ENCODE assay signal across 8 cellular contexts in the genomic region with DNA sequence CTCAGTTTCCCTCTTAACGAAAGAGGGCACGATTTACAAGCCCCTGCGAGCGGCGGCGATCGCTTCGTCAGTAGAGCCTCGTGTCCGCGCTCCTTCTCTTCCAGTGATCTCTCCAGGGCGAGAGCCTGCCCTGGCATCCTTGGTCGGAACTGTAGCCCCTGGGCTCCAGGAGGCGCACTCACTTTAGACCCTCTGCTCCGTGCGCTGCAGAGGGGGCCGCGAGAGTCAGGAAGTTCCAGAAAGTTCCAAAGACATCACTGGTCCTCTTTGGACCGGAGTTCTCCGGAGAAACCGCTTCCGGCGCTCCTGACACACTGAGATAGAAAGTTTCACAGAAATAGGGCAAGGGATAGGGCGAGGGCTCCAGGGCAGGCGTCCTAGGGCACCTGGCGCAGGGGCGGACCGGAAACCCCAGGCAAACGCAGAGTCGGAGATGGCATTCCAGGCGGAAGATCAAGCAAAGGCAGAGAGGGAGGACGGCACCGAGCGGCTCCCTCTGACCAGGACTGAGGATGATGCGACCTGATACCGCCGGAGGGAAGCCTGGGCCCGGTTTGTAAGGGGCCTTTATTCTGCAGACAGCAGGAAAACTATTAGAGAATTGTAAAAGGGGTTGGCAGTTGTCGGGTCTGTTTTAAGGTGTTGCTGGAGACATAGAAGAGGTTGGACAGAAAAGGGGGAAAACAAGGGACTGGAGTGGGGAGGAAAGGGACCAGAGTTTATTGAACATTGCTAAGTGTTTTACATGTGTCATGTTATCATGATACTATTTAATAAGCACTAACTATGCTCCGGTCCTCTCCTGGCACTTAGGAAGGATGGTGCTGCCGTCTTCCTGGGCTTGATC. TPM values are rescaled to one million over a fixed set of nuclear protein-coding genes. Genes with fewer than 3 reads are reported as not detected.
DNase-seq lines count a peak whose midpoint lies in the region; ATAC-seq and TF ChIP-seq lines count a peak whose summit lies in the region.

No MANE protein-coding gene starts in this region.

- no peaks in the 10 kb centered on the region for H3K36me3 Mint-ChIP-seq in activated naive CD8-positive, alpha-beta T cell

- no peak overlapping the region for H3K27ac Mint-ChIP-seq in activated naive CD8-positive, alpha-beta T cell

- H2AFZ ChIP-seq in hepatocyte = peak overlapping the region; percentile 81

- peaks cover 82% of the 10 kb centered on the region for H3K27me3 ChIP-seq in hepatocyte

- DNase-seq in GM12864 (ENCODE audit: low read depth) (no peak), hepatocyte (ENCODE audit: low spot score) (no peak), sciatic nerve (ENCODE audit: low spot score) (no peak), SK-N-DZ (ENCODE audit: low spot score) (no peak), middle frontal gyrus (ENCODE audit: extremely low spot score, low spot score) (no peak)

- no peaks in the 10 kb centered on the region for H4K20me1 ChIP-seq in hepatocyte (ENCODE audit: insufficient read depth, poor library complexity, severe bottlenecking)

- H3K4me2 ChIP-seq in hepatocyte = peak overlapping the region; percentile 94

- H3K4me3 ChIP-seq in GM12864 (ENCODE audit: low read depth, low read length) (peak overlapping the region; percentile 55), hepatocyte (no peak overlapping the region)

- ATAC-seq in sciatic nerve = peak; percentile 8
- ATAC-seq in GM19452 (IDR thresholded peaks at IDR 0.05; ENCODE audit: unreplicated experiment) = no peak
- ATAC-seq in GM21423 (IDR thresholded peaks at IDR 0.05; ENCODE audit: unreplicated experiment) = no peak

- peaks cover 5% of the 10 kb centered on the region for H3K4me1 ChIP-seq in hepatocyte (ENCODE audit: insufficient read depth)

- H3K79me2 ChIP-seq in hepatocyte = no peaks in the 10 kb centered on the region

- no peaks in the 10 kb centered on the region for H3K9me2 ChIP-seq in hepatocyte (replicated peaks; ENCODE audit: insufficient read depth)

- peak overlapping the region; percentile 63 for H3K4me3 Mint-ChIP-seq in activated naive CD8-positive, alpha-beta T cell

- WGBS in hepatocyte (ENCODE audit: low lambda C conversion rate, missing lambda C conversion rate) = 15% methylated on average over 40 of the region's 41 CpGs

- no peak overlapping the region for H3K27ac ChIP-seq in hepatocyte

- intact Hi-C loops in sciatic nerve (cut with DNase I) = no loop called here

- H3K9me3 Mint-ChIP-seq in activated naive CD8-positive, alpha-beta T cell (ENCODE audit: low read depth) = no peaks in the 10 kb centered on the region

- no peak for TF ChIP-seq CTCF in GM12864 (IDR thresholded peaks at IDR 0.05; ENCODE audit: low read depth, low read length, missing control alignments)
- TF ChIP-seq CTCF in hepatocyte (IDR thresholded peaks at IDR 0.05; ENCODE audit: poor library complexity) = no peak

- H3K4me1 Mint-ChIP-seq in activated naive CD8-positive, alpha-beta T cell (ENCODE audit: low read depth) = peaks cover 5% of the 10 kb centered on the region

- no peaks in the 10 kb centered on the region for H3K9me3 ChIP-seq in hepatocyte (ENCODE audit: low read depth)

- no peaks in the 10 kb centered on the region for H3K36me3 ChIP-seq in hepatocyte (replicated peaks; ENCODE audit: insufficient read depth, low read depth)

- peaks cover 2% of the 10 kb centered on the region for H3K27me3 Mint-ChIP-seq in activated naive CD8-positive, alpha-beta T cell

RNA-seq across cellular contexts. Expression of a gene that starts 1.3 kb away (rescaled TPM):
- total RNA-seq in hepatocyte (0.87 and 1.6 TPM in 2 replicates), sciatic nerve (27.1 TPM)
- 1.2 and 1.9 TPM in 2 replicates for polyA plus RNA-seq in hepatocyte
- polyA plus RNA-seq in SK-N-DZ (2014; cell fraction: cytosol; rRNA removed) = 1.1 and 2.5 TPM in 2 replicates
- 2.7 and 3.1 TPM in 2 replicates for polyA plus RNA-seq in SK-N-DZ (2014; cell fraction: nucleus; rRNA removed)

Comparison
In these comparisons a context has a peak if more than half of its experiments do, and no peak if none do; other contexts are left out.
1. RNA of a gene that starts 1.3 kb away (total RNA-seq): 27.1 TPM in sciatic nerve (single experiment); 0.87 to 1.6 TPM in hepatocyte; every median in the first group is over 10 times any median in the second.